ENCODE assay signal across 12 cellular contexts in genomic region chr11:3835752-3836151, GRCh38. TPM values are rescaled to one million over a fixed set of nuclear protein-coding genes. Genes with fewer than 3 reads are reported as not detected.
DNase-seq lines count a peak whose midpoint lies in the region; ATAC-seq, FAIRE-seq and TF ChIP-seq lines count a peak whose summit lies in the region.
"Had no signal": no experiment of that assay in that cellular context is flagged by ENCODE, and none has a peak within 500 bp of the region (broad histone marks: within the 10 kb centered on the region; RNA-seq: fewer than 3 reads in every experiment).

No MANE protein-coding gene starts in this region.

- no peak for TF ChIP-seq POLR2A in NB4 (IDR thresholded peaks at IDR 0.05; ENCODE audit: extremely low read depth, insufficient read length)
- TF ChIP-seq POLR2A in H54 (IDR thresholded peaks at IDR 0.05; ENCODE audit: low read depth, low read length) = no peak

- H3K9me3 ChIP-seq in CD4-positive, alpha-beta T cell (ENCODE audit: control insufficient read depth, low read length) = no peaks in the 10 kb centered on the region
- H3K9me3 ChIP-seq in endodermal cell (ENCODE audit: control insufficient read depth, low read length) = no peaks in the 10 kb centered on the region

- no peak overlapping the region for H3K9ac ChIP-seq in endodermal cell (ENCODE audit: extremely low read depth, low read length, poor library complexity, severe bottlenecking)

- no peak for FAIRE-seq in H54 (lab: Jason Lieb, UNC)
- FAIRE-seq: GM12891, islet of Langerhans had no signal

- intact Hi-C loops in CD4-positive, alpha-beta T cell (cut with DNase I, micrococcal nuclease) = loop anchor here in 1 of 2 experiments (5.0 kb wide), 1 partner anchor 38 kb away; the partner anchor contains the start of gene NUP98

- peaks cover 19% of the 10 kb centered on the region for H3K4me1 ChIP-seq in endodermal cell (ENCODE audit: control insufficient read depth, insufficient read depth, low read length)

- CTCF ChIA-PET in CD4-positive, alpha-beta T cell (lab: Charles Lee) = interaction anchor here (1.1 to 10.7 kb wide), 2 partner anchors 11 to 17 kb away, joined by 3 to 216 read pairs; partner anchors contain the start of gene STIM1

- peak overlapping the region; percentile 94 for H3K4me3 Mint-ChIP-seq in CD4-positive, alpha-beta T cell
- H3K4me3 Mint-ChIP-seq in endodermal cell (no peak overlapping the region), nephron progenitor cell (no peak overlapping the region)

- H3K27me3 Mint-ChIP-seq in CD4-positive, alpha-beta T cell = no peaks in the 10 kb centered on the region
- no peaks in the 10 kb centered on the region for H3K27me3 Mint-ChIP-seq in endodermal cell (ENCODE audit: insufficient read depth)
- no peaks in the 10 kb centered on the region for H3K27me3 Mint-ChIP-seq in nephron progenitor cell (ENCODE audit: low read depth, poor library complexity)

- H3K4me3 ChIP-seq in NB4 (ENCODE audit: low read depth, low read length) (peak overlapping the region; percentile 95), endodermal cell (ENCODE audit: low read length) (no peak overlapping the region)

- H3K27ac ChIP-seq in CD4-positive, alpha-beta T cell (ENCODE audit: low read depth, low read length) = peak overlapping the region; percentile 8
- no peak overlapping the region for H3K27ac ChIP-seq in endodermal cell (ENCODE audit: low read depth, low read length)

- peaks cover 84% of the 10 kb centered on the region for H3K4me1 Mint-ChIP-seq in CD4-positive, alpha-beta T cell (ENCODE audit: low read depth)
- H3K4me1 Mint-ChIP-seq in endodermal cell = peaks cover 37% of the 10 kb centered on the region
- H3K4me1 Mint-ChIP-seq in nephron progenitor cell = peaks cover 52% of the 10 kb centered on the region

- H3K27ac Mint-ChIP-seq in CD4-positive, alpha-beta T cell = peak overlapping the region; percentile 95
- H3K27ac Mint-ChIP-seq in endodermal cell = peak overlapping the region; percentile 30
- H3K27ac Mint-ChIP-seq in nephron progenitor cell = peak overlapping the region; percentile 63

- peaks cover 45% of the 10 kb centered on the region for H3K36me3 ChIP-seq in endodermal cell (ENCODE audit: control insufficient read depth, insufficient read depth, low read length)

- ATAC-seq in CD4-positive, alpha-beta T cell (ENCODE audit: poor library complexity) = no peak
- ATAC-seq in HG03045 (IDR thresholded peaks at IDR 0.05; ENCODE audit: unreplicated experiment) (no peak), HG03520 (IDR thresholded peaks at IDR 0.05; ENCODE audit: unreplicated experiment) (no peak)

- no peak for DNase-seq in CD4-positive, alpha-beta T cell
- peak; percentile 57 for DNase-seq in NB4 (ENCODE audit: low read depth)
- no peak for DNase-seq in endodermal cell
- no peak for DNase-seq in nephron progenitor cell
- no peak for DNase-seq in H54 (ENCODE audit: insufficient read length, low spot score)
- no peak for DNase-seq in stimulated activated naive CD4-positive, alpha-beta T cell treated with Interleukin-2 at 50 U/mL for 16 hours (lab: John Stamatoyannopoulos, UW)
- DNase-seq: activated effector memory CD4-positive, alpha-beta T cell treated with anti-CD3 and anti-CD28 coated beads, Interleukin-2, amount 50 U/mL, for 16 hours; retina had no signal

- TF ChIP-seq CTCF in CD4-positive, alpha-beta T cell (IDR thresholded peaks at IDR 0.05) = no peak
- TF ChIP-seq CTCF in NB4 (IDR thresholded peaks at IDR 0.05; ENCODE audit: low read depth, low read length) (no peak), endodermal cell (conservative IDR thresholded peaks at IDR 0.05) (no peak), nephron progenitor cell (IDR thresholded peaks at IDR 0.05) (no peak)

- 96 to 100% methylated on average over 1 to 5 of the region's 5 CpGs for WGBS in endodermal cell (ENCODE audit: insufficient coverage in 1 of 2, insufficient read length in 1 of 2), 2 experiments

- H3K9me3 Mint-ChIP-seq in CD4-positive, alpha-beta T cell = no peaks in the 10 kb centered on the region
- H3K9me3 Mint-ChIP-seq in endodermal cell (no peaks in the 10 kb centered on the region), nephron progenitor cell (no peaks in the 10 kb centered on the region)

- H3K27me3 ChIP-seq in CD4-positive, alpha-beta T cell (ENCODE audit: control insufficient read depth, insufficient read depth, low read length) = no peaks in the 10 kb centered on the region
- H3K27me3 ChIP-seq in endodermal cell (ENCODE audit: control insufficient read depth, insufficient read depth, low read length, poor library complexity, severe bottlenecking) = no peaks in the 10 kb centered on the region

- POLR2A ChIA-PET in CD4-positive, alpha-beta T cell (lab: Charles Lee) = interaction anchor here (1.1 to 15.1 kb wide), 4 partner anchors 17 to 113 kb away, joined by 3 to 577 read pairs (median 40); partner anchors contain the start of genes PGAP2 and STIM1

- peaks cover 70% of the 10 kb centered on the region for H3K36me3 Mint-ChIP-seq in CD4-positive, alpha-beta T cell (ENCODE audit: low read depth)
- peaks cover 18% of the 10 kb centered on the region for H3K36me3 Mint-ChIP-seq in endodermal cell (ENCODE audit: low read depth)
- H3K36me3 Mint-ChIP-seq in nephron progenitor cell (ENCODE audit: low read depth) = peaks cover 17% of the 10 kb centered on the region

RNA-seq across cellular contexts. Expression of gene RHOG, which starts 5.0 kb away (rescaled TPM):
- total RNA-seq in CD4-positive, alpha-beta T cell = 100 to 1,000 TPM; 101 to 106 TPM
- total RNA-seq in endodermal cell = 10 to 100 TPM; 25.5 to 27.6 TPM
- polyA plus RNA-seq in endodermal cell (2013, experiment 1 of 2) = 28.0 TPM
- 27.2 TPM for polyA plus RNA-seq in endodermal cell (2013, experiment 2 of 2)

RNA-seq across cellular contexts. Expression of gene STIM1, which starts 19.7 kb away (rescaled TPM):
- total RNA-seq in CD4-positive, alpha-beta T cell = 10 to 100 TPM; 89.0 to 94.9 TPM
- total RNA-seq in endodermal cell = 10 to 100 TPM; 20.9 to 27.9 TPM
- polyA plus RNA-seq in endodermal cell (2013, experiment 1 of 2) = 22.2 TPM
- 20.2 TPM for polyA plus RNA-seq in endodermal cell (2013, experiment 2 of 2)

RNA-seq across cellular contexts. Expression of gene PGAP2, which starts 27.4 kb away (rescaled TPM):
- total RNA-seq in CD4-positive, alpha-beta T cell = 10 to 100 TPM; 20.9 to 23.6 TPM
- 10 to 100 TPM; 38.5 to 52.2 TPM for total RNA-seq in endodermal cell
- polyA plus RNA-seq in endodermal cell (2013, experiment 1 of 2) = 28.7 TPM
- 21.7 TPM for polyA plus RNA-seq in endodermal cell (2013, experiment 2 of 2)

RNA-seq across cellular contexts. Expression of gene NUP98, which starts 38.4 kb away (rescaled TPM):
- total RNA-seq in CD4-positive, alpha-beta T cell = 100 to 1,000 TPM; 161 to 186 TPM
- total RNA-seq in endodermal cell = 10 to 100 TPM; 81.6 to 92.6 TPM
- 78.1 TPM for polyA plus RNA-seq in endodermal cell (2013, experiment 1 of 2)
- 68.1 TPM for polyA plus RNA-seq in endodermal cell (2013, experiment 2 of 2)

Comparison
In these comparisons a context has a peak if more than half of its experiments do, and no peak if none do; other contexts are left out.
1. H3K27ac Mint-ChIP-seq: peak in every context shown above with its lines; median percentile 95 in CD4-positive, alpha-beta T cell; 63 in nephron progenitor cell; 30 in endodermal cell.